In the genomic region with DNA sequence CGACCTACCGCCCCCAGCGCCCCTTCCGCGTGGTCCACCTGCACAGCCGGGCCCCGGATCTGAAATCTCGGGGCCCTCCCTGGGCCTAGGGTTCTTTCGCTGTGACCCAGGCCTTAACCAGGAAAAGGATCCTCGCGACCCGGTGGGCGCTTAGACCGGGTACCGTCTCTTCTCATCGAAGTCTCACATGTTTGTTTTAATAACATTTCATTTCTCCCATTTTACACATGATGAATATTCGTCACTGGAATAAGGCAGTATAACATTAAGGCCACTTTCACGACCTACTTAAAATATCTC, we compare ENCODE assay signal across 1 cellular context.
TF ChIP-seq lines count a peak whose summit lies in the region.

No MANE protein-coding gene starts in this region.

TF ChIP-seq in IMR-90, 13 proteins besides CTCF, POLR2A, EP300 and RAD21 (continued from another document):
- TF ChIP-seq, protein P1, sequence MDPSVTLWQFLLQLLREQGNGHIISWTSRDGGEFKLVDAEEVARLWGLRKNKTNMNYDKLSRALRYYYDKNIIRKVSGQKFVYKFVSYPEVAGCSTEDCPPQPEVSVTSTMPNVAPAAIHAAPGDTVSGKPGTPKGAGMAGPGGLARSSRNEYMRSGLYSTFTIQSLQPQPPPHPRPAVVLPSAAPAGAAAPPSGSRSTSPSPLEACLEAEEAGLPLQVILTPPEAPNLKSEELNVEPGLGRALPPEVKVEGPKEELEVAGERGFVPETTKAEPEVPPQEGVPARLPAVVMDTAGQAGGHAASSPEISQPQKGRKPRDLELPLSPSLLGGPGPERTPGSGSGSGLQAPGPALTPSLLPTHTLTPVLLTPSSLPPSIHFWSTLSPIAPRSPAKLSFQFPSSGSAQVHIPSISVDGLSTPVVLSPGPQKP (IDR thresholded peaks at IDR 0.05; ENCODE audit: borderline replicate concordance, low read depth, low read length), result no peak
- no peak for TF ChIP-seq MXI1 (IDR thresholded peaks at IDR 0.05; ENCODE audit: borderline replicate concordance, low read depth, low read length)
- TF ChIP-seq FOS (IDR thresholded peaks at IDR 0.05; ENCODE audit: low read depth, low read length), result no peak
- TF ChIP-seq, protein P2, sequence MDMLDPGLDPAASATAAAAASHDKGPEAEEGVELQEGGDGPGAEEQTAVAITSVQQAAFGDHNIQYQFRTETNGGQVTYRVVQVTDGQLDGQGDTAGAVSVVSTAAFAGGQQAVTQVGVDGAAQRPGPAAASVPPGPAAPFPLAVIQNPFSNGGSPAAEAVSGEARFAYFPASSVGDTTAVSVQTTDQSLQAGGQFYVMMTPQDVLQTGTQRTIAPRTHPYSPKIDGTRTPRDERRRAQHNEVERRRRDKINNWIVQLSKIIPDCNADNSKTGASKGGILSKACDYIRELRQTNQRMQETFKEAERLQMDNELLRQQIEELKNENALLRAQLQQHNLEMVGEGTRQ (IDR thresholded peaks at IDR 0.05; ENCODE audit: low read depth, low read length), result no peak
- TF ChIP-seq CEBPB (IDR thresholded peaks at IDR 0.05; ENCODE audit: low read depth, low read length), result no peak
